Comparison of ENCODE assay signal across 8 cellular contexts in the genomic region with DNA sequence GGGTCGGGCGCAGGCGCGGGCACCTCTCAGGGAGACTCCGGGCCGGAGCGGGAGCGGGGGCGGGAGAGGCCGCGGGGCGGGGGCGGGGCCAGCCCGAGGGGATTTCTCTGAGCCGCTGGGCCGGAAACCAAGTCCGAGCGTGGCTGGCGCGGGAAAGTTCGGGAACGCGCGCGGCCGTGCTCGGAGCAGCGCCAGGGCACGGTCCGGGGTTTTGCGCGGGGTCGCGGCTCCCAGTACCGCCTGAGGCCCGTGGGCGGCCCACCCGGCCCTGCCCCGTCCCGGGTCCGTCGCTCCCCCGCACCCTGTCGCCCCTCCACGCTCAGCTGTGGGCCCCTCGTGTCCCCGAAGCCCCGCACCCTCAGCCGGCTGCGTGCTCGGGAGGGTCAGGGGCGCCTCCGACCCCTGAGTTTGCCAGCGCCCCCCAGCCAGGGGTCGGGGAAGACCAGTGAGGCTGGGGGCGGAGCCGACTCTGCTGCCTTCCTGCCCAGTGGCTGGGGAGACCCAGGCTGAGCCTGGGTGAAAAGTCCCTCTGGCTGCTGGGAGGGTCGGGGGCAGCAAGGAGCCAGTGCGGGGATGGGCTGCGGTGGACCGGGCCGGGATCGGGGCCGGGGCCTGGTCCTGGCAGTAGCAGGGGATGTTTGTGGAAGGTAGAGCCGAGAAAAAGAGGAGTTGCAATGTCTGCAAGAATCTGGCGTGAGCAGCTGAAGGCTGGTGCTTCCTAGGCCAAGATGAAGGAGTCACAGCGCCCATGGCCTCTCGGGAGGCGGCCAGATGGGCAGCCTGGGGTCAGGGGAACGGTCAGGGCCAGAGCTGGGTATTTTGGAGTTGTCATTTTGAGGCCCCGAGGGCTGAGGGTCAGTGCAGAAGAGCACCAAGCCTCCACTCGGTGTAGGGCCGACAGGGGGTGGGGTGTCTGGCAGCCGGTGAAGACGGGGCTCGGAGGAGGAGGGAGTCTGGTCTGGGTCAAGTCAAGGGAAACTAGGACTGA. TPM values are rescaled to one million over a fixed set of nuclear protein-coding genes. Genes with fewer than 3 reads are reported as not detected.
DNase-seq lines count a peak whose midpoint lies in the region; ATAC-seq and TF ChIP-seq lines count a peak whose summit lies in the region.

No MANE protein-coding gene starts in this region.

- H3K4me3 ChIP-seq in SJCRH30, result peak overlapping the region; percentile 98
- H3K4me3 ChIP-seq in breast epithelium, result peak overlapping the region; percentile 91 to 97 (median 95)

- H3K4me1 ChIP-seq in SJCRH30, result peaks cover 8% of the 10 kb centered on the region; the same call in 1 of the 2 replicates
- H3K4me1 ChIP-seq in breast epithelium, result no peaks in the 10 kb centered on the region

- H3K9me3 ChIP-seq in SJCRH30 (replicated peaks), result no peaks in the 10 kb centered on the region
- no peaks in the 10 kb centered on the region for H3K9me3 ChIP-seq in breast epithelium

- peak overlapping the region; percentile 62 for H3K27ac ChIP-seq in SJCRH30
- H3K27ac ChIP-seq in breast epithelium, result peak overlapping the region; percentile 80 to 93

- ATAC-seq in GM18508 (IDR thresholded peaks at IDR 0.05; ENCODE audit: insufficient read depth, unreplicated experiment) (peak; percentile 4), HG02943 (IDR thresholded peaks at IDR 0.05; ENCODE audit: low read depth, unreplicated experiment) (peak; percentile 10)

- peaks cover 7% of the 10 kb centered on the region for H3K36me3 ChIP-seq in SJCRH30
- no peaks in the 10 kb centered on the region for H3K36me3 ChIP-seq in breast epithelium

- TF ChIP-seq POLR2A in breast epithelium (IDR thresholded peaks at IDR 0.05), result no peak

- H3K27me3 ChIP-seq in SJCRH30 (no peaks in the 10 kb centered on the region), breast epithelium (no peaks in the 10 kb centered on the region)

- peak; percentile 6 for DNase-seq in Ammon's horn (ENCODE audit: low spot score)
- DNase-seq in SJCRH30, result peak; percentile 50 to 58
- no peak for DNase-seq in breast epithelium (ENCODE audit: low spot score in 2 of 2)
- peak; percentile 25 for DNase-seq in kidney tubule cell (ENCODE audit: low spot score)
- DNase-seq in stimulated activated CD8-positive, alpha-beta memory T cell treated with anti-CD3 and anti-CD28 coated beads, Interleukin-4, amount 100 ng/mL, for 24 hours (ENCODE audit: low read depth), result peak; percentile 22
- no peak for DNase-seq in NCI-H2171 (lab: John Stamatoyannopoulos, UW)

- TF ChIP-seq CTCF in breast epithelium (IDR thresholded peaks at IDR 0.05), result no peak

- intact Hi-C loops in breast epithelium (cut with DNase I; ENCODE audit: low total_unique reads), result no loop called here

RNA-seq across cellular contexts. Expression of a gene that starts 0.6 kb away (rescaled TPM):
- 19.5 and 23.6 TPM in 2 replicates for total RNA-seq in SJCRH30 (2014; rRNA removed; shearing (Covaris generic))
- 1 to 10 TPM; 3.4 to 8.9 (median 8.5) TPM for total RNA-seq in breast epithelium

RNA-seq across cellular contexts. Expression of a gene that starts 20.8 kb away (rescaled TPM):
- 410 and 447 TPM in 2 replicates for total RNA-seq in SJCRH30 (2014; rRNA removed; shearing (Covaris generic))
- total RNA-seq in breast epithelium, result 100 to 1,000 TPM; 334 to 365 (median 365) TPM

RNA-seq across cellular contexts. Expression of a gene that starts 34.8 kb away (rescaled TPM):
- 1.9 and 4.4 TPM in 2 replicates for total RNA-seq in SJCRH30 (2014; rRNA removed; shearing (Covaris generic))
- 1 to 10 TPM in 2 of 3 donors, under 1 TPM in 1; 0.64 to 5.6 (median 3.4) TPM for total RNA-seq in breast epithelium

RNA-seq across cellular contexts. Expression of a gene that starts 37.7 kb away (rescaled TPM):
- total RNA-seq in SJCRH30 (2014; rRNA removed; shearing (Covaris generic)), result 79.9 and 109 TPM in 2 replicates
- 10 to 100 TPM; 43.2 to 70.8 (median 52.5) TPM for total RNA-seq in breast epithelium

RNA-seq across cellular contexts. Expression of a gene that starts 44.6 kb away (rescaled TPM):
- 0.35 and 0.77 TPM in 2 replicates for total RNA-seq in SJCRH30 (2014; rRNA removed; shearing (Covaris generic))
- 1 to 10 TPM; 1.0 to 2.3 (median 1.1) TPM for total RNA-seq in breast epithelium

Comparison
In these comparisons a context has a peak if more than half of its experiments do, and no peak if none do; other contexts are left out.
1. DNase-seq: peak in Ammon's horn (single experiment), SJCRH30 (2 of 2), kidney tubule cell (single experiment) and stimulated activated CD8-positive, alpha-beta memory T cell treated with anti-CD3 and anti-CD28 coated beads, Interleukin-4, amount 100 ng/mL, for 24 hours (single experiment); none in breast epithelium (0 of 2) and NCI-H2171 (single experiment).